Comparison of ENCODE assay signal across 28 cellular contexts in genomic region chr3:29614954-29615353, GRCh38.
"Had no signal": no experiment of that assay in that cellular context is flagged by ENCODE, and none has a peak within 500 bp of the region (broad histone marks: within the 10 kb centered on the region; RNA-seq: fewer than 3 reads in every experiment).

No MANE protein-coding gene starts in this region.

- DNase-seq: cortex of kidney; effector memory CD8-positive, alpha-beta T cell; erythroblast; esophagus squamous epithelium; foreskin keratinocyte; heart left ventricle; left cardiac atrium; left lung; mesenchymal stem cell; mucosa of descending colon; naive B cell; pancreas; stimulated activated CD4-positive, alpha-beta T cell treated with anti-CD3 and anti-CD28 coated beads, Interleukin-12 subunit alpha, Interleukin-12 subunit beta, amount 100 ng/mL, for 4 hours; stimulated activated CD4-positive, alpha-beta T cell treated with anti-CD3 and anti-CD28 coated beads, Interleukin-1b, Interleukin-23, amount 100 ng/mL, for 48 hours; stimulated activated CD4-positive, alpha-beta T cell treated with anti-CD3 and anti-CD28 coated beads, Interleukin-4, amount 100 ng/mL, for 1 hour; stimulated activated CD8-positive, alpha-beta memory T cell treated with anti-CD3 and anti-CD28 coated beads, Interleukin-4, amount 100 ng/mL, for 48 hours; stimulated activated naive CD4-positive, alpha-beta T cell treated with Interleukin-2 at 50 U/mL for 16 hours; stomach; thyroid gland; trophoblast cell had no signal

- H3K27me3 ChIP-seq: esophagus squamous epithelium, foreskin keratinocyte, gastroesophageal sphincter, heart left ventricle, hepatocyte, left lung, neutrophil, pancreas, right atrium auricular region, stomach, thyroid gland, vagina had no signal

- H3K9me3 ChIP-seq: esophagus squamous epithelium, gastroesophageal sphincter, heart left ventricle, left lung, mucosa of descending colon, neutrophil, pancreas, right atrium auricular region, stomach, thyroid gland, vagina had no signal

- H3K27ac ChIP-seq: esophagus squamous epithelium, foreskin keratinocyte, gastroesophageal sphincter, heart left ventricle, hepatocyte, left lung, neutrophil, pancreas, right atrium auricular region, stomach, thyroid gland, vagina had no signal

- H3K4me1 ChIP-seq: pancreas, stomach had no signal

- H3K4me3 ChIP-seq: esophagus squamous epithelium, gastroesophageal sphincter, heart left ventricle, hepatocyte, left lung, mucosa of descending colon, pancreas, right atrium auricular region, smooth muscle cell, stomach, thyroid gland, vagina had no signal

- H2AFZ ChIP-seq: hepatocyte had no signal

- H3K36me3 ChIP-seq: esophagus squamous epithelium, gastroesophageal sphincter, heart left ventricle, left lung, neutrophil, pancreas, right atrium auricular region, stomach, thyroid gland, vagina had no signal

- ATAC-seq: effector memory CD8-positive, alpha-beta T cell; foreskin keratinocyte; gastroesophageal sphincter; heart left ventricle; left cardiac atrium; left lung; mucosa of descending colon; natural killer cell treated with Interleukin-12 subunit alpha and Interleukin-12 subunit beta and Interleukin-15 and Interleukin-18, amount 100 ng/mL, for 72 hours; pancreas; sciatic nerve had no signal

- H3K4me2 ChIP-seq: hepatocyte, smooth muscle cell had no signal
